14 cellular contexts compared by ENCODE assay signal in the genomic region with DNA sequence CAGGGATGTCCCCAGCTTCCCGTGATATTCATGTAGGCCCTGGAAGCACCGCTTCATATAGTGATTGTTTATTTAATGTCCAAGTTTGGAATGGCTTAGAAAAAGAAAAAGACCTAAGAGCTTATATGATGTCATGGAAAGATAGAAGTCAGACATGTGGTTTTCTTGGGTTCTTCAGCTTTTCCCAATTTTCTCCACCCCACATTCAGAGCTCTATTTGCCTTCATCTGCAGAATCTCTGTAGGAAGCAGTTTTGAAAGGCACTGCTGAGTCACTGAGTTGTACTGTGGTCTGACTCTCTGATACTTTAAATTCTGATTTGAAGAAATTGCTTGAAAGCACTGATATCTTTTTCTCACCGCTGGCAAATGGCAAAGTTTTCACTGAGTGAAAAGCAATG.
DNase-seq lines count a peak whose midpoint lies in the region; ATAC-seq, FAIRE-seq and TF ChIP-seq lines count a peak whose summit lies in the region.
"Had no signal": no experiment of that assay in that cellular context is flagged by ENCODE, and none has a peak within 500 bp of the region (broad histone marks: within the 10 kb centered on the region; RNA-seq: fewer than 3 reads in every experiment).

No MANE protein-coding gene starts in this region.

- H3K79me1 ChIP-seq in IMR-90 (ENCODE audit: low read depth in 1 of 2, low read length in 2 of 2) = peaks cover 0 to 6% of the 10 kb centered on the region in 2 experiments; a peak in 1 of 4 replicates

- peak overlapping the region; percentile 14; the same call in 1 of the 2 replicates for H3K4me2 ChIP-seq in IMR-90 (ENCODE audit: low read depth, low read length)

- peak overlapping the region; percentile 50 to 53; a peak in 3 of 4 replicates for H4K8ac ChIP-seq in IMR-90 (ENCODE audit: low read depth in 2 of 2, low read length in 2 of 2)

- H3K27me3 ChIP-seq in IMR-90 (ENCODE audit: control insufficient read depth, insufficient read depth, low read length) (no peaks in the 10 kb centered on the region), bronchial epithelial cell (ENCODE audit: control insufficient read depth, insufficient read depth, low read length) (no peaks in the 10 kb centered on the region), lower lobe of right lung (ENCODE audit: low read depth) (no peaks in the 10 kb centered on the region)

- peak overlapping the region; percentile 66 for H3K4ac ChIP-seq in IMR-90 (ENCODE audit: low read depth, low read length)

- H2AK9ac ChIP-seq in IMR-90 (replicated peaks; ENCODE audit: low read depth, low read length, poor library complexity) = no peak overlapping the region

- H3K4me1 ChIP-seq in IMR-90 (ENCODE audit: control insufficient read depth, insufficient read depth, low read length) (peaks cover 34% of the 10 kb centered on the region), lower lobe of right lung (peaks cover 34% of the 10 kb centered on the region)

- peak overlapping the region; percentile 77 for H4K91ac ChIP-seq in IMR-90 (ENCODE audit: insufficient read depth, low read depth, low read length)

- intact Hi-C loops in IMR-90 (cut with micrococcal nuclease) = loop anchor here (2.0 to 5.0 kb wide), 3 partner anchors 122 to 200 kb away; partner anchors contain the start of gene EDNRA
- intact Hi-C loops in lower lobe of right lung (cut with DNase I) = no loop called here

- H2AFZ ChIP-seq in IMR-90 (replicated peaks; ENCODE audit: low read length, poor library complexity) = no peak overlapping the region

- H3K4me3 ChIP-seq in IMR-90 (ENCODE audit: insufficient read depth, low read depth, low read length) (no peak overlapping the region), bronchial epithelial cell (ENCODE audit: low read depth, low read length) (no peak overlapping the region), lower lobe of right lung (no peak overlapping the region)

- TF ChIP-seq CTCF in IMR-90 (conservative IDR thresholded peaks at IDR 0.05; ENCODE audit: low read depth, low read length) = no peak
- no peak for TF ChIP-seq CTCF in bronchial epithelial cell (IDR thresholded peaks at IDR 0.05; ENCODE audit: insufficient read depth, low read length, severe bottlenecking)
- TF ChIP-seq CTCF in lower lobe of right lung (IDR thresholded peaks at IDR 0.05) = no peak

- no peak for TF ChIP-seq POLR2A in IMR-90 (IDR thresholded peaks at IDR 0.05; ENCODE audit: low read depth, low read length)

- FAIRE-seq in bronchial epithelial cell (lab: Jason Lieb, UNC) (no peak), HTR-8/SVneo (lab: Jason Lieb, UNC) (no peak)
- FAIRE-seq: D721Med, H54 had no signal

- H3K23ac ChIP-seq in IMR-90 (ENCODE audit: low read depth, low read length) = peak overlapping the region; percentile 46; the same call in 1 of the 2 replicates

- H3K18ac ChIP-seq in IMR-90 (ENCODE audit: low read depth, low read length) = peak overlapping the region; percentile 74

- peak overlapping the region; percentile 82 for H2BK20ac ChIP-seq in IMR-90 (ENCODE audit: low read depth, low read length)

- H3K9me3 ChIP-seq in IMR-90 (ENCODE audit: control insufficient read depth, insufficient read depth, low read length) = no peaks in the 10 kb centered on the region
- no peaks in the 10 kb centered on the region for H3K9me3 ChIP-seq in lower lobe of right lung

- H2BK15ac ChIP-seq in IMR-90 (ENCODE audit: low read depth, low read length) = peak overlapping the region; percentile 83

- H3K9me1 ChIP-seq in IMR-90 (ENCODE audit: insufficient read depth, low read length) = peaks cover 14% of the 10 kb centered on the region; the same call in 1 of the 2 replicates

- WGBS in IMR-90 (ENCODE audit: extremely low coverage in 2 of 2, insufficient read length in 1 of 2), 2 experiments = no CpG with 5 or more reads among the region's 3 CpGs

- H4K5ac ChIP-seq in IMR-90 (ENCODE audit: low read depth, low read length) = peak overlapping the region; percentile 62; the same call in 1 of the 2 replicates

- ATAC-seq in IMR-90 (ENCODE audit: low read depth) (peak; percentile 53), lower lobe of right lung (no peak), HG03354 (IDR thresholded peaks at IDR 0.05; ENCODE audit: poor library complexity, severe bottlenecking, unreplicated experiment) (no peak), HG03175 (IDR thresholded peaks at IDR 0.05; ENCODE audit: unreplicated experiment) (no peak), HG02678 (IDR thresholded peaks at IDR 0.05; ENCODE audit: unreplicated experiment) (no peak)
- ATAC-seq: natural killer cell had no signal

- H3K14ac ChIP-seq in IMR-90 (replicated peaks; ENCODE audit: low read depth, low read length) = peak overlapping the region; percentile 26; the same call in 1 of the 2 replicates

- POLR2A ChIA-PET in IMR-90 (lab: Charles Lee; ENCODE audit: unreplicated experiment) = no interaction called here

- peak; percentile 92 for DNase-seq in IMR-90
- peak; percentile 50 for DNase-seq in bronchial epithelial cell (ENCODE audit: low read depth)
- DNase-seq in lower lobe of right lung = no peak
- no peak for DNase-seq in HTR-8/SVneo (ENCODE audit: insufficient read length, low spot score)
- DNase-seq: natural killer cell; NCI-H2081; stimulated activated CD4-positive, alpha-beta T cell treated with anti-CD3 and anti-CD28 coated beads, Interleukin-1b, Interleukin-23, amount 100 ng/mL, for 48 hours had no signal

- dilution Hi-C loops in IMR-90 (cut with HindIII; ENCODE audit: low sequenced_read_pairs, unreplicated experiment) = no loop called here

- BruUV-seq in IMR-90 (replicated peaks; lab: Mats Ljungman, UMichigan) = no TSS peak

- H2AK5ac ChIP-seq in IMR-90 (ENCODE audit: low read depth, low read length) = peak overlapping the region; percentile 86

- H4K20me1 ChIP-seq in IMR-90 (ENCODE audit: insufficient read depth, low read length) = no peaks in the 10 kb centered on the region

- peak overlapping the region; percentile 84 for H2BK120ac ChIP-seq in IMR-90 (ENCODE audit: low read depth, low read length)

- H3K27ac ChIP-seq in IMR-90 (ENCODE audit: insufficient read depth, low read length) (peak overlapping the region; percentile 77; the same call in 1 of the 2 replicates), lower lobe of right lung (peak overlapping the region; percentile 39), temporal lobe (ENCODE audit: low read depth, low read length) (peak overlapping the region; percentile 4)
- H3K27ac ChIP-seq: KMS-11 had no signal

- H3K56ac ChIP-seq in IMR-90 (ENCODE audit: extremely low read depth, insufficient read depth, low read length) = peak overlapping the region; percentile 14; the same call in 1 of the 2 replicates

- H2BK5ac ChIP-seq in IMR-90 (ENCODE audit: low read depth, low read length, poor library complexity, severe bottlenecking) = peak overlapping the region; percentile 91

- H3K9ac ChIP-seq in IMR-90 (ENCODE audit: low read depth, low read length) = no peak overlapping the region; the same call in 1 of the 2 replicates
- H3K9ac ChIP-seq: KMS-11 had no signal

- CTCF ChIA-PET in IMR-90 (lab: Yijun Ruan, JAX) = interaction anchor here (1.0 to 1.6 kb wide), 2 partner anchors 9 to 25 kb away, joined by 3 read pairs; no protein-coding TSS in a partner anchor

- TF ChIP-seq RAD21 in IMR-90 (IDR thresholded peaks at IDR 0.05; ENCODE audit: low read length) = no peak

- in situ Hi-C loops in IMR-90 (cut with MboI; ENCODE audit: low sequenced_read_pairs) = no loop called here

- no peaks in the 10 kb centered on the region for H3K36me3 ChIP-seq in IMR-90 (ENCODE audit: control insufficient read depth, insufficient read depth, low read length)
- no peaks in the 10 kb centered on the region for H3K36me3 ChIP-seq in bronchial epithelial cell (ENCODE audit: control insufficient read depth, insufficient read depth, low read length)
- no peaks in the 10 kb centered on the region for H3K36me3 ChIP-seq in lower lobe of right lung

TF ChIP-seq in IMR-90, 13 proteins besides CTCF, POLR2A, EP300 and RAD21:
- TF ChIP-seq USF2 (IDR thresholded peaks at IDR 0.05; ENCODE audit: low read depth, low read length) (no peak), NFE2L2 (IDR thresholded peaks at IDR 0.05; ENCODE audit: low read depth, low read length) (peak; percentile 76), MAZ (IDR thresholded peaks at IDR 0.05; ENCODE audit: borderline replicate concordance, low read depth, low read length) (no peak), MAFK (IDR thresholded peaks at IDR 0.05; ENCODE audit: low read depth, low read length) (peak; percentile 65), SMC3 (IDR thresholded peaks at IDR 0.05; ENCODE audit: low read depth, low read length) (no peak), CHD1 (IDR thresholded peaks at IDR 0.05; ENCODE audit: low read depth, low read length) (no peak), BHLHE40 (IDR thresholded peaks at IDR 0.05; ENCODE audit: low read depth, low read length) (no peak), RCOR1 (IDR thresholded peaks at IDR 0.05; ENCODE audit: insufficient replicate concordance, low read length) (no peak), MXI1 (IDR thresholded peaks at IDR 0.05; ENCODE audit: borderline replicate concordance, low read depth, low read length) (no peak)

Comparison
In these comparisons a context has a peak if more than half of its experiments do, and no peak if none do; other contexts are left out.
1. DNase-seq: peak in IMR-90 (single experiment) and bronchial epithelial cell (single experiment); none in lower lobe of right lung (single experiment) and HTR-8/SVneo (single experiment).
2. H3K27ac ChIP-seq: peak in every context shown above with its lines; median percentile 77 in IMR-90; 39 in lower lobe of right lung; 4 in temporal lobe.